ENCODE assay signal across 9 cellular contexts in the genomic region with DNA sequence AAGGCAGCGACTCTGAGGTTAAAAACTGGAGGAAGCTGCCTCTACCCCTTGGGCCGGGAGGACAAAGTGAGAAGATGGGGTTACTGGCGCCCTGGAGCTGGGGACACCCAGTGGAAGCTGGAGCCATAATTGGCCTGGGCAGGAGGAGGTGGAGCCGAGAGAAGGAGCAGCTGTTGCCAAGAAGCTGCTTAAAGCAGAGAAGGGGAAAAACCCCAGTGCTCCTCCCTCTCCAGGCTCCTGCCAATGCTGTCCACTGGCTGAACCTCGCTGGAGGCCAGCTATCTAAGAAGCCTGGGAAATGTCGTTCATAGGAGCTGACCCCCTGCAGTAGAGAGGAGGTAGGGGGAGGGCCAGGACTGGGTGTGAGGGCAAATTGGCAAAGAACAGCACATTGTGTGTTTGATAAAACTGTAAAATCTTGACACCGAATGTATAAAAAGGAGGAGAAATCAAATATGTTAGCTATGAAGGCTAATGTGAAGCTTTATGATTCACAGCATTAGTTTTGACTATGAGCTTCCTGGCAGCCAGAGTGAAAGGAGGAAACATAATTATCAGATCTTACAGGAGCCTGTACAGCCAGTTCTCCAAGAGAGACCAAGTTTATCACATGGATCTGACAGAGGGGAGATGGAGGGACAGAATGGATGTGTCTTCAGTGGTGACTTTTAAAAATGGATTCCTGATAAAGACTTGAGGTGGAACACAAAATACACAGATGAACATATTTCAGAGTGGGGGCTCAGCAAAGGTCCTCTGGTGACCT. TPM values are rescaled to one million over a fixed set of nuclear protein-coding genes. Genes with fewer than 3 reads are reported as not detected.
A peak's percentile ranks its signal among the peaks of the same experiment; 100 is the strongest.
DNase-seq lines count a peak whose midpoint lies in the region; ATAC-seq, FAIRE-seq and TF ChIP-seq lines count a peak whose summit lies in the region.
"Had no signal": no experiment of that assay in that cellular context is flagged by ENCODE, and none has a peak within 500 bp of the region (broad histone marks: within the 10 kb centered on the region; RNA-seq: fewer than 3 reads in every experiment).

No MANE protein-coding gene starts in this region.

- ATAC-seq in HG03196 (IDR thresholded peaks at IDR 0.05; ENCODE audit: unreplicated experiment) = no peak

- peak; percentile 79 for DNase-seq in DMS 273 (lab: John Stamatoyannopoulos, UW; ENCODE audit: unreplicated experiment)
- DNase-seq in DMS 273 treated with DMSO at 0.1 percent for 48 hours (lab: John Stamatoyannopoulos, UW) = no peak
- DNase-seq in SK-N-SH = no peak
- peak; percentile 30 for DNase-seq in globus pallidus (ENCODE audit: low spot score)
- DNase-seq in small intestine = peak; percentile 42
- DNase-seq in NCI-H146 (lab: John Stamatoyannopoulos, UW) = no peak
- DNase-seq in AML-193 (lab: John Stamatoyannopoulos, UW) = no peak

- H3K27ac ChIP-seq in SK-N-SH (ENCODE audit: low read depth in 2 of 2, low read length in 1 of 2) (no peak overlapping the region), small intestine (ENCODE audit: low read depth in 1 of 2, low read length in 1 of 2) (no peak overlapping the region)
- H3K27ac ChIP-seq: 22Rv1 had no signal

- no peak overlapping the region; the same call in 1 of the 2 replicates for H3K4me2 ChIP-seq in SK-N-SH

- CTCF ChIA-PET in SK-N-SH (lab: Yijun Ruan, JAX) = interaction anchor here (0.6 to 1.4 kb wide), 3 partner anchors 25 to 137 kb away, joined by 3 read pairs; no protein-coding TSS in a partner anchor

- peaks cover 5% of the 10 kb centered on the region for H3F3A ChIP-seq in SK-N-SH (replicated peaks; ENCODE audit: insufficient read depth)

- H3K27me3 ChIP-seq in SK-N-SH (ENCODE audit: insufficient read depth) = no peaks in the 10 kb centered on the region
- H3K27me3 ChIP-seq in small intestine (ENCODE audit: control insufficient read depth in 2 of 2, insufficient read depth in 2 of 2, low read length in 2 of 2) = peaks cover 6 to 8% of the 10 kb centered on the region in 2 donors

- FAIRE-seq in small intestine (lab: Jason Lieb, UNC) = no peak

- no peaks in the 10 kb centered on the region for H3K9me3 ChIP-seq in SK-N-SH
- H3K9me3 ChIP-seq in small intestine (ENCODE audit: control insufficient read depth, low read depth) = no peaks in the 10 kb centered on the region

- H3K4me1 ChIP-seq in SK-N-SH (ENCODE audit: control insufficient read depth in 1 of 2, insufficient read depth in 2 of 2, low read depth in 1 of 2, low read length in 1 of 2) (no peaks in the 10 kb centered on the region; a peak in 1 of 4 replicates), small intestine (ENCODE audit: control insufficient read depth in 2 of 2, insufficient read depth in 1 of 2, low read depth in 1 of 2, low read length in 1 of 2) (no peaks in the 10 kb centered on the region)

- H3K36me3 ChIP-seq in SK-N-SH (replicated peaks in 1 of 2; ENCODE audit: control insufficient read depth in 1 of 2, insufficient read depth in 2 of 2, low read length in 1 of 2) (no peaks in the 10 kb centered on the region), small intestine (ENCODE audit: control insufficient read depth in 2 of 2, insufficient read depth in 2 of 2, low read length in 2 of 2) (no peaks in the 10 kb centered on the region)

- WGBS in SK-N-SH (ENCODE audit: low lambda C conversion rate) = 44% methylated on average over 7 of the region's 7 CpGs
- 11 to 35% (median 26%) methylated on average over 7 of the region's 7 CpGs for WGBS in small intestine, 3 donors

- H3K9ac ChIP-seq in SK-N-SH = no peak overlapping the region

- H3K9me2 ChIP-seq in SK-N-SH = no peaks in the 10 kb centered on the region

- H3K79me2 ChIP-seq in SK-N-SH (ENCODE audit: insufficient read depth) = no peaks in the 10 kb centered on the region

- H4K20me1 ChIP-seq in SK-N-SH (ENCODE audit: insufficient read depth) = no peaks in the 10 kb centered on the region

- H2AFZ ChIP-seq in SK-N-SH (ENCODE audit: low read depth) = no peak overlapping the region

- H3K4me3 ChIP-seq in SK-N-SH (ENCODE audit: low read depth in 2 of 2, low read length in 1 of 2) (no peak overlapping the region), small intestine (ENCODE audit: low read depth in 1 of 2, low read length in 2 of 2) (no peak overlapping the region)

- no peak; the same call in 1 of the 2 replicates for TF ChIP-seq CTCF in SK-N-SH (IDR thresholded peaks at IDR 0.05)

- TF ChIP-seq EP300 in SK-N-SH (IDR thresholded peaks at IDR 0.05; ENCODE audit: borderline replicate concordance in 1 of 2, low read depth in 1 of 2, low read length in 1 of 2) = no peak

- no peak for TF ChIP-seq RAD21 in SK-N-SH (IDR thresholded peaks at IDR 0.05; ENCODE audit: low read length)

- POLR2A ChIA-PET in SK-N-SH (lab: Yijun Ruan, JAX) = no interaction called here

TF ChIP-seq in SK-N-SH, 30 proteins besides CTCF, POLR2A, EP300 and RAD21:
- TF ChIP-seq MEF2A (IDR thresholded peaks at IDR 0.05; ENCODE audit: borderline replicate concordance, low read depth) (no peak), TCF12 (IDR thresholded peaks at IDR 0.05) (0 out of 2 replicates have a peak, but pooled peaks have one; percentile 14), GABPA (IDR thresholded peaks at IDR 0.05; ENCODE audit: low read depth) (no peak), SMC3 (IDR thresholded peaks at IDR 0.05; ENCODE audit: low read depth, low read length) (no peak), JUND (IDR thresholded peaks at IDR 0.05) (no peak), YY1 (IDR thresholded peaks at IDR 0.05; ENCODE audit: low read depth) (peak; percentile 47; the same call in 1 of the 2 replicates), GATA2 (CRISPR knock-in tag; IDR thresholded peaks at IDR 0.05) (no peak), FOXJ3 (CRISPR knock-in tag; IDR thresholded peaks at IDR 0.05) (no peak)
- TF ChIP-seq, protein P1, sequence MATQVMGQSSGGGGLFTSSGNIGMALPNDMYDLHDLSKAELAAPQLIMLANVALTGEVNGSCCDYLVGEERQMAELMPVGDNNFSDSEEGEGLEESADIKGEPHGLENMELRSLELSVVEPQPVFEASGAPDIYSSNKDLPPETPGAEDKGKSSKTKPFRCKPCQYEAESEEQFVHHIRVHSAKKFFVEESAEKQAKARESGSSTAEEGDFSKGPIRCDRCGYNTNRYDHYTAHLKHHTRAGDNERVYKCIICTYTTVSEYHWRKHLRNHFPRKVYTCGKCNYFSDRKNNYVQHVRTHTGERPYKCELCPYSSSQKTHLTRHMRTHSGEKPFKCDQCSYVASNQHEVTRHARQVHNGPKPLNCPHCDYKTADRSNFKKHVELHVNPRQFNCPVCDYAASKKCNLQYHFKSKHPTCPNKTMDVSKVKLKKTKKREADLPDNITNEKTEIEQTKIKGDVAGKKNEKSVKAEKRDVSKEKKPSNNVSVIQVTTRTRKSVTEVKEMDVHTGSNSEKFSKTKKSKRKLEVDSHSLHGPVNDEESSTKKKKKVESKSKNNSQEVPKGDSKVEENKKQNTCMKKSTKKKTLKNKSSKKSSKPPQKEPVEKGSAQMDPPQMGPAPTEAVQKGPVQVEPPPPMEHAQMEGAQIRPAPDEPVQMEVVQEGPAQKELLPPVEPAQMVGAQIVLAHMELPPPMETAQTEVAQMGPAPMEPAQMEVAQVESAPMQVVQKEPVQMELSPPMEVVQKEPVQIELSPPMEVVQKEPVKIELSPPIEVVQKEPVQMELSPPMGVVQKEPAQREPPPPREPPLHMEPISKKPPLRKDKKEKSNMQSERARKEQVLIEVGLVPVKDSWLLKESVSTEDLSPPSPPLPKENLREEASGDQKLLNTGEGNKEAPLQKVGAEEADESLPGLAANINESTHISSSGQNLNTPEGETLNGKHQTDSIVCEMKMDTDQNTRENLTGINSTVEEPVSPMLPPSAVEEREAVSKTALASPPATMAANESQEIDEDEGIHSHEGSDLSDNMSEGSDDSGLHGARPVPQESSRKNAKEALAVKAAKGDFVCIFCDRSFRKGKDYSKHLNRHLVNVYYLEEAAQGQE (IDR thresholded peaks at IDR 0.05; ENCODE audit: low read depth, low read length) = peak; percentile 52; the same call in 1 of the 2 replicates
- TF ChIP-seq, protein P2, sequence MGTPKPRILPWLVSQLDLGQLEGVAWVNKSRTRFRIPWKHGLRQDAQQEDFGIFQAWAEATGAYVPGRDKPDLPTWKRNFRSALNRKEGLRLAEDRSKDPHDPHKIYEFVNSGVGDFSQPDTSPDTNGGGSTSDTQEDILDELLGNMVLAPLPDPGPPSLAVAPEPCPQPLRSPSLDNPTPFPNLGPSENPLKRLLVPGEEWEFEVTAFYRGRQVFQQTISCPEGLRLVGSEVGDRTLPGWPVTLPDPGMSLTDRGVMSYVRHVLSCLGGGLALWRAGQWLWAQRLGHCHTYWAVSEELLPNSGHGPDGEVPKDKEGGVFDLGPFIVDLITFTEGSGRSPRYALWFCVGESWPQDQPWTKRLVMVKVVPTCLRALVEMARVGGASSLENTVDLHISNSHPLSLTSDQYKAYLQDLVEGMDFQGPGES (IDR thresholded peaks at IDR 0.05; ENCODE audit: low read depth, low read length) = no peak
- TF ChIP-seq, protein P3, sequence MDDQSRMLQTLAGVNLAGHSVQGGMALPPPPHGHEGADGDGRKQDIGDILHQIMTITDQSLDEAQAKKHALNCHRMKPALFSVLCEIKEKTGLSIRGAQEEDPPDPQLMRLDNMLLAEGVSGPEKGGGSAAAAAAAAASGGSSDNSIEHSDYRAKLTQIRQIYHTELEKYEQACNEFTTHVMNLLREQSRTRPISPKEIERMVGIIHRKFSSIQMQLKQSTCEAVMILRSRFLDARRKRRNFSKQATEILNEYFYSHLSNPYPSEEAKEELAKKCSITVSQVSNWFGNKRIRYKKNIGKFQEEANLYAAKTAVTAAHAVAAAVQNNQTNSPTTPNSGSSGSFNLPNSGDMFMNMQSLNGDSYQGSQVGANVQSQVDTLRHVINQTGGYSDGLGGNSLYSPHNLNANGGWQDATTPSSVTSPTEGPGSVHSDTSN (IDR thresholded peaks at IDR 0.05) = 0 out of 2 replicates have a peak, but pooled peaks have one; percentile 5
TF ChIP-seq in SK-N-SH: peak in this region for 4.

RNA-seq across cellular contexts. Expression of a gene that starts 9.5 kb away (rescaled TPM):
- 0.02 TPM in 2 replicates for polyA plus RNA-seq in SK-N-SH (2012; rRNA removed)
- polyA plus RNA-seq in SK-N-SH (2012; cell fraction: cytosol; rRNA removed) = 0.01 and 0.03 TPM in 2 replicates
- polyA plus RNA-seq in SK-N-SH (2012; cell fraction: nucleus; rRNA removed) = 0.01 and 0.05 TPM in 2 replicates
- polyA plus RNA-seq in small intestine = under 1 TPM in 2 of 3 donors, not detected in 1; under 0.01 to 0.69 TPM

RNA-seq across cellular contexts. Expression of a gene that starts 29.7 kb away (rescaled TPM):
- polyA plus RNA-seq in SK-N-SH (2012; rRNA removed) = 0.18 and 0.30 TPM in 2 replicates
- 0.21 and 0.26 TPM in 2 replicates for polyA plus RNA-seq in SK-N-SH (2012; cell fraction: cytosol; rRNA removed)
- polyA plus RNA-seq in SK-N-SH (2012; cell fraction: nucleus; rRNA removed) = 1.1 and 1.4 TPM in 2 replicates
- under 1 TPM in 1 of 3 donors, not detected in 2; 0.64 TPM for polyA plus RNA-seq in small intestine

RNA-seq across cellular contexts. Expression of a gene that starts 50.4 kb away (rescaled TPM):
- polyA plus RNA-seq in SK-N-SH (2012; rRNA removed) = 9.6 and 10.6 TPM in 2 replicates
- polyA plus RNA-seq in SK-N-SH (2012; cell fraction: cytosol; rRNA removed) = 5.3 and 8.4 TPM in 2 replicates
- 12.9 and 13.1 TPM in 2 replicates for polyA plus RNA-seq in SK-N-SH (2012; cell fraction: nucleus; rRNA removed)
- 10 to 100 TPM; 17.6 to 42.3 (median 26.8) TPM for polyA plus RNA-seq in small intestine

Comparison
In these comparisons a context has a peak if more than half of its experiments do, and no peak if none do; other contexts are left out.
1. DNase-seq: peak in DMS 273 (single experiment), globus pallidus (single experiment) and small intestine (single experiment); none in DMS 273 treated with DMSO at 0.1 percent for 48 hours (single experiment), SK-N-SH (single experiment), NCI-H146 (single experiment) and AML-193 (0 of 2).